Comparison of ENCODE assay signal across 8 cellular contexts in the genomic region with DNA sequence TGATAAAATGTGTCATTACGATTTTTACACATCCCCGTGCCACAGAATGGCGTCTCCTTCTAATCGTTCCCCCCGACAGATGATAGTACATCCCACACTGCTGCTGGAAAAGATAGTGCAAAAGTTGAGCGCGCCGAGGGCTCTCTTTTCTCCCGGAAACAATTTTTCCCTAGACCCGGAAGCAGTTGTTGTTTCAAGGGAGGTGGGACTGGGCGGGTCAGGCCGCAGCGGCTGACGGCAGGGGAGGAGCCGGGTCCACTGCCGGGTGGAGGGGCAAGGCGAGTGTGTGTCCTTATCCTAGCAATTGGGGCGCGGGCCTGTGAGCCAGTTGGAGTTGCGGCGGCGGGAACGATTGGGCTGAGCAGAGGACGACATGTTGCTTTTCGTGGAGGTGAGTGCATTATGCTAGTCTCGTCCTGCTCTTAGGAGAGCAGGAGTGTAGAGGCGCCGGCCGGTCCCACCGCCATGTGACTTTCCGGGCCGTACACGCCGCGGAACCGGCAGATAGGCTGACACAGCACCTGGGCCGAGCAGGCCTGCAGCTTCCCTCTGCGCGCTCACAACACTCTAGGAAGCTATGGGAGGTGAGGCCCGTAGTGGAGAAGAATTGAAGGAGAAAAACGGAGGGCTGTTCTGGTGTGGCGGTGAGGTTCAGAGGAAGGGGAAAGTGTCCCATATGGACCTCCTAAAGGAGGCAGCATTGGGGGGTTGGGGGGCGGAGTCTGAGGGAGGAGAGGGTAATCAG. TPM values are rescaled to one million over a fixed set of nuclear protein-coding genes. Genes with fewer than 3 reads are reported as not detected.
DNase-seq lines count a peak whose midpoint lies in the region; ATAC-seq, FAIRE-seq and TF ChIP-seq lines count a peak whose summit lies in the region.

Gene LARP4, plus strand, starts transcription at position 248 of the 745 bp plus-strand sequence. Its CDS starts 126 bp downstream, at position 374.

- H3K4me2 ChIP-seq in OCI-LY1 (ENCODE audit: low read length) = peak within 1 kb of the TSS; percentile 86

- POLR2A ChIA-PET in Caco-2 (lab: Charles Lee) = interaction anchor here (0.5 to 0.9 kb wide), 4 partner anchors 69 to 1132 kb away, joined by 3 to 5 read pairs (median 4); partner anchors contain the start of gene CSRNP2

- peaks cover 34% of the 10 kb centered on the region for H3K4me1 Mint-ChIP-seq in Caco-2 (ENCODE audit: low read depth, unreplicated experiment)

- CTCF ChIA-PET in Caco-2 (lab: Charles Lee) = no interaction called here

- TF ChIP-seq CTCF in Caco-2 (IDR thresholded peaks at IDR 0.05; ENCODE audit: insufficient read depth in 1 of 2, low read depth in 1 of 2, low read length in 1 of 2, severe bottlenecking in 1 of 2, unreplicated experiment in 1 of 2) = no peak
- TF ChIP-seq CTCF in OCI-LY1 (IDR thresholded peaks at IDR 0.05; ENCODE audit: low read length) = no peak

- ATAC-seq in GM21423 (IDR thresholded peaks at IDR 0.05; ENCODE audit: unreplicated experiment) = peak; percentile 95

- H4K20me1 ChIP-seq in OCI-LY1 (ENCODE audit: insufficient read depth, low read length) = no peaks in the 10 kb centered on the region

- peak within 1 kb of the TSS; percentile 99 for H3K4me3 Mint-ChIP-seq in Caco-2 (ENCODE audit: unreplicated experiment)

- H3K27me3 ChIP-seq in Caco-2 (replicated peaks; ENCODE audit: control insufficient read depth, insufficient read depth, low read length) (no peaks in the 10 kb centered on the region), HUES64 (ENCODE audit: insufficient read depth, low read length) (no peaks in the 10 kb centered on the region), OCI-LY1 (ENCODE audit: insufficient read depth, low read length) (no peaks in the 10 kb centered on the region)

- BruUV-seq in Caco-2 (replicated peaks; lab: Mats Ljungman, UMichigan) = no TSS peak

- H3K9ac ChIP-seq in HUES64 (ENCODE audit: low read depth, low read length) (peak within 1 kb of the TSS; percentile 90), OCI-LY1 (ENCODE audit: low read length) (peak within 1 kb of the TSS; percentile 86)

- H3K36me3 Mint-ChIP-seq in Caco-2 (ENCODE audit: insufficient read depth, unreplicated experiment) = peaks cover 44% of the 10 kb centered on the region

- H3K27ac Mint-ChIP-seq in Caco-2 (ENCODE audit: unreplicated experiment) = peak within 1 kb of the TSS; percentile 100

- H3K27ac ChIP-seq in HUES64 (ENCODE audit: low read depth, low read length) (peak within 1 kb of the TSS; percentile 94), OCI-LY1 (ENCODE audit: low read depth, low read length, poor library complexity, severe bottlenecking) (peak within 1 kb of the TSS; percentile 82), mesodermal cell (ENCODE audit: low read depth, low read length, severe bottlenecking) (peak within 1 kb of the TSS; percentile 94)

- H3K9me2 ChIP-seq in OCI-LY1 (ENCODE audit: low read depth, low read length) = no peaks in the 10 kb centered on the region

- peak within 1 kb of the TSS; percentile 67; the same call in 1 of the 2 replicates for H2AFZ ChIP-seq in OCI-LY1 (ENCODE audit: low read length)

- H3K9me3 Mint-ChIP-seq in Caco-2 (ENCODE audit: unreplicated experiment) = peaks cover 10% of the 10 kb centered on the region

- peak within 1 kb of the TSS; percentile 83 for H3K4me3 ChIP-seq in Caco-2 (ENCODE audit: low read depth, low read length)
- H3K4me3 ChIP-seq in HUES64 (ENCODE audit: low read length) = peak within 1 kb of the TSS; percentile 96
- peak within 1 kb of the TSS; percentile 88 for H3K4me3 ChIP-seq in OCI-LY1 (ENCODE audit: low read depth, low read length, poor library complexity, severe bottlenecking)
- H3K4me3 ChIP-seq in mesodermal cell (ENCODE audit: extremely low read depth, insufficient read depth, low read length, poor library complexity, severe bottlenecking) = peak within 1 kb of the TSS; percentile 98

- under 1% methylated on average over 43 of the region's 43 CpGs for WGBS in HUES64
- 0% methylated on average over 29 to 36 of the region's 43 CpGs for WGBS in mesodermal cell (ENCODE audit: insufficient coverage in 2 of 2), 2 experiments

- H3K79me2 ChIP-seq in OCI-LY1 (ENCODE audit: insufficient read depth, low read length) = peaks cover 46% of the 10 kb centered on the region

- H3K9me3 ChIP-seq in Caco-2 = no peaks in the 10 kb centered on the region
- H3K9me3 ChIP-seq in HUES64 (ENCODE audit: insufficient read depth, low read depth, low read length) = no peaks in the 10 kb centered on the region
- H3K9me3 ChIP-seq in OCI-LY1 (ENCODE audit: low read length) = no peaks in the 10 kb centered on the region
- H3K9me3 ChIP-seq in mesodermal cell (ENCODE audit: control insufficient read depth, low read length) = no peaks in the 10 kb centered on the region

- H3K4me1 ChIP-seq in Caco-2 (peaks cover 36% of the 10 kb centered on the region), HUES64 (ENCODE audit: insufficient read depth, low read length) (peaks cover 12% of the 10 kb centered on the region; the same call in 1 of the 2 replicates), OCI-LY1 (ENCODE audit: insufficient read depth, low read length, severe bottlenecking) (peaks cover 23% of the 10 kb centered on the region), mesodermal cell (ENCODE audit: control insufficient read depth, insufficient read depth, low read length, poor library complexity, severe bottlenecking) (peaks cover 8% of the 10 kb centered on the region)

- intact Hi-C loops in Caco-2 (cut with micrococcal nuclease; ENCODE audit: unreplicated experiment) = loop anchor here (1.0 to 5.0 kb wide), 4 partner anchors 119 to 289 kb away; partner anchors contain the start of genes COX14 and LIMA1

- H3K27me3 Mint-ChIP-seq in Caco-2 (ENCODE audit: insufficient read depth, unreplicated experiment) = no peaks in the 10 kb centered on the region

- no peaks in the 10 kb centered on the region for H3F3A ChIP-seq in OCI-LY1 (ENCODE audit: insufficient read depth, low read length)

- H3K36me3 ChIP-seq in Caco-2 (ENCODE audit: control insufficient read depth, insufficient read depth, low read length) = no peaks in the 10 kb centered on the region; the same call in 1 of the 2 replicates
- peaks cover 8% of the 10 kb centered on the region for H3K36me3 ChIP-seq in HUES64 (ENCODE audit: insufficient read depth, low read length)
- H3K36me3 ChIP-seq in OCI-LY1 (ENCODE audit: insufficient read depth, low read length) = peaks cover 12% of the 10 kb centered on the region
- no peaks in the 10 kb centered on the region for H3K36me3 ChIP-seq in mesodermal cell (ENCODE audit: control insufficient read depth, insufficient read depth, low read length)

- peak; percentile 82 for FAIRE-seq in endometrium (lab: Jason Lieb, UNC)

- DNase-seq in Caco-2 = peak; percentile 98
- peak; percentile 87 for DNase-seq in activated CD8-positive, alpha-beta memory T cell treated with anti-CD3 and anti-CD28 coated beads, Interleukin-2, amount 50 U/mL, for 4 hours
- peak; percentile 78 to 85 for DNase-seq in stimulated activated CD8-positive, alpha-beta memory T cell treated with anti-CD3 and anti-CD28 coated beads, Interleukin-15, amount 100 ng/mL, for 4 hours (ENCODE audit: low read depth in 2 of 2)

RNA-seq across cellular contexts. Expression of gene LARP4, which starts in this region (rescaled TPM):
- 103 and 115 TPM in 2 replicates for total RNA-seq in Caco-2 (2022)
- polyA plus RNA-seq in HUES64 (2013, experiment 1 of 2) = 38.0 TPM
- polyA plus RNA-seq in HUES64 (2013, experiment 2 of 2) = 32.6 TPM
- polyA plus RNA-seq in mesodermal cell (2013, experiment 1 of 2) = 23.0 TPM
- 25.1 TPM for polyA plus RNA-seq in mesodermal cell (2013, experiment 2 of 2)

Comparison
In these comparisons a context has a peak if more than half of its experiments do, and no peak if none do; other contexts are left out.
1. Peak in every context shown above with its lines: DNase-seq, ATAC-seq, H3K4me3 ChIP-seq and H3K27ac ChIP-seq.